8 cellular contexts compared by ENCODE assay signal in genomic region chr1:44405804-44406743, GRCh38. TPM values are rescaled to one million over a fixed set of nuclear protein-coding genes. Genes with fewer than 3 reads are reported as not detected.
DNase-seq lines count a peak whose midpoint lies in the region; ATAC-seq and TF ChIP-seq lines count a peak whose summit lies in the region.

No MANE protein-coding gene starts in this region.

- intact Hi-C loops in adrenal gland (cut with DNase I) = no loop called here

- no peaks in the 10 kb centered on the region for H3K27me3 ChIP-seq in MG63
- H3K27me3 ChIP-seq in iPS-18a (ENCODE audit: control insufficient read depth, insufficient read depth, low read length) = peaks cover 54% of the 10 kb centered on the region
- H3K27me3 ChIP-seq in adrenal gland = peaks cover 81% of the 10 kb centered on the region

- 1 to 2% (median 1%) methylated on average over 36 to 67 of the region's 67 CpGs for WGBS in adrenal gland, 4 donors

- DNase-seq in DMS114 treated with DMSO at 0.1 percent for 48 hours (lab: John Stamatoyannopoulos, UW; ENCODE audit: unreplicated experiment) (peak; percentile 46), MG63 (peak; percentile 58), adrenal gland (no peak), HK-2 (ENCODE audit: unreplicated experiment) (no peak)
- peak; percentile 63 for DNase-seq in activated naive CD8-positive, alpha-beta T cell treated with anti-CD3 and anti-CD28 coated beads, Interleukin-2, amount 10 ng/mL, durations not matched to agents 7 days and 5 days
- peak; percentile 8 for DNase-seq in stimulated activated CD4-positive, alpha-beta T cell treated with anti-CD3 and anti-CD28 coated beads, Interleukin-1b, Interleukin-23, amount 100 ng/mL, for 48 hours

- peak overlapping the region; percentile 54 for H3K9ac ChIP-seq in iPS-18a (ENCODE audit: low read length)

- peak overlapping the region; percentile 84 for H3K4me3 Mint-ChIP-seq in activated naive CD8-positive, alpha-beta T cell treated with anti-CD3 and anti-CD28 coated beads, Interleukin-2, amount 10 ng/mL, durations not matched to agents 7 days and 5 days

- H3K4me3 ChIP-seq in MG63 (peak overlapping the region; percentile 77), iPS-18a (ENCODE audit: low read length) (peak overlapping the region; percentile 81), adrenal gland (peak overlapping the region in 1 of 4 donors; percentile 38)

- peaks cover 53% of the 10 kb centered on the region for H3K27me3 Mint-ChIP-seq in activated naive CD8-positive, alpha-beta T cell treated with anti-CD3 and anti-CD28 coated beads, Interleukin-2, amount 10 ng/mL, durations not matched to agents 7 days and 5 days

- no peak for TF ChIP-seq CTCF in adrenal gland (IDR thresholded peaks at IDR 0.05)

- H3K4me1 ChIP-seq in iPS-18a (ENCODE audit: control insufficient read depth, low read depth, low read length) (peaks cover 22% of the 10 kb centered on the region), adrenal gland (replicated peaks in 1 of 2) (peaks cover 14 to 27% of the 10 kb centered on the region in 2 donors)

- no peaks in the 10 kb centered on the region for H3K36me3 Mint-ChIP-seq in activated naive CD8-positive, alpha-beta T cell treated with anti-CD3 and anti-CD28 coated beads, Interleukin-2, amount 10 ng/mL, durations not matched to agents 7 days and 5 days

- H3K9me3 ChIP-seq in MG63 (no peaks in the 10 kb centered on the region), iPS-18a (ENCODE audit: control insufficient read depth, low read depth, low read length) (no peaks in the 10 kb centered on the region), adrenal gland (replicated peaks in 1 of 3) (no peaks in the 10 kb centered on the region)

- peaks cover 22% of the 10 kb centered on the region for H3K4me1 Mint-ChIP-seq in activated naive CD8-positive, alpha-beta T cell treated with anti-CD3 and anti-CD28 coated beads, Interleukin-2, amount 10 ng/mL, durations not matched to agents 7 days and 5 days

- H3K27ac ChIP-seq in iPS-18a (ENCODE audit: low read length) = no peak overlapping the region
- no peak overlapping the region for H3K27ac ChIP-seq in adrenal gland

- peak; percentile 53 for ATAC-seq in activated naive CD8-positive, alpha-beta T cell treated with anti-CD3 and anti-CD28 coated beads, Interleukin-2, amount 10 ng/mL, durations not matched to agents 7 days and 5 days (ENCODE audit: low read depth)
- no peak for ATAC-seq in HG03378 (IDR thresholded peaks at IDR 0.05; ENCODE audit: unreplicated experiment)

- H3K36me3 ChIP-seq in MG63 = no peaks in the 10 kb centered on the region
- H3K36me3 ChIP-seq in iPS-18a (ENCODE audit: control insufficient read depth, low read depth, low read length) = no peaks in the 10 kb centered on the region
- H3K36me3 ChIP-seq in adrenal gland (replicated peaks in 1 of 2) = no peaks in the 10 kb centered on the region

- H3K27ac Mint-ChIP-seq in activated naive CD8-positive, alpha-beta T cell treated with anti-CD3 and anti-CD28 coated beads, Interleukin-2, amount 10 ng/mL, durations not matched to agents 7 days and 5 days = no peak overlapping the region

- no peaks in the 10 kb centered on the region for H3K9me3 Mint-ChIP-seq in activated naive CD8-positive, alpha-beta T cell treated with anti-CD3 and anti-CD28 coated beads, Interleukin-2, amount 10 ng/mL, durations not matched to agents 7 days and 5 days

- POLR2A ChIA-PET in activated naive CD8-positive, alpha-beta T cell treated with anti-CD3 and anti-CD28 coated beads, Interleukin-2, amount 10 ng/mL, durations not matched to agents 7 days and 5 days (lab: Charles Lee) = no interaction called here

- no peak for TF ChIP-seq POLR2A in adrenal gland (IDR thresholded peaks at IDR 0.05)

RNA-seq across cellular contexts. Expression of gene RNF220, which starts 1.0 kb away (rescaled TPM):
- 40.7 and 62.5 TPM in 2 replicates for total RNA-seq in MG63 (2014; rRNA removed; shearing (Covaris generic); ENCODE audit: low replicate concordance)
- total RNA-seq in activated naive CD8-positive, alpha-beta T cell treated with anti-CD3 and anti-CD28 coated beads, Interleukin-2, amount 10 ng/mL, durations not matched to agents 7 days and 5 days = 10 to 100 TPM; 91.3 to 94.4 TPM
- 100 to 1,000 TPM in 4 of 8 donors, 10 to 100 TPM in 4; 55.9 to 150 (median 84.1) TPM for total RNA-seq in adrenal gland
- 10 to 100 TPM; 36.3 to 67.5 (median 50.2) TPM for polyA plus RNA-seq in adrenal gland

RNA-seq across cellular contexts. Expression of gene ERI3, which starts 51.0 kb away (rescaled TPM):
- total RNA-seq in MG63 (2014; rRNA removed; shearing (Covaris generic); ENCODE audit: low replicate concordance) = 89.7 and 147 TPM in 2 replicates
- total RNA-seq in activated naive CD8-positive, alpha-beta T cell treated with anti-CD3 and anti-CD28 coated beads, Interleukin-2, amount 10 ng/mL, durations not matched to agents 7 days and 5 days = 10 to 100 TPM; 26.5 to 30.4 TPM
- total RNA-seq in adrenal gland = 10 to 100 TPM; 34.3 to 62.8 (median 47.9) TPM
- 10 to 100 TPM; 33.8 to 43.4 (median 38.6) TPM for polyA plus RNA-seq in adrenal gland

Comparison
In these comparisons a context has a peak if more than half of its experiments do, and no peak if none do; other contexts are left out.
1. DNase-seq: peak in DMS114 treated with DMSO at 0.1 percent for 48 hours (single experiment), MG63 (single experiment), activated naive CD8-positive, alpha-beta T cell treated with anti-CD3 and anti-CD28 coated beads, Interleukin-2, amount 10 ng/mL, durations not matched to agents 7 days and 5 days (single experiment) and stimulated activated CD4-positive, alpha-beta T cell treated with anti-CD3 and anti-CD28 coated beads, Interleukin-1b, Interleukin-23, amount 100 ng/mL, for 48 hours (single experiment); none in adrenal gland (0 of 7) and HK-2 (single experiment).